In genomic region chr7:146314962-146315361, GRCh38 we compare ENCODE assay signal across 2 cellular contexts.
TF ChIP-seq lines count a peak whose summit lies in the region.

No MANE protein-coding gene starts in this region.

TF ChIP-seq in GM23338, 12 proteins besides CTCF, POLR2A, EP300 and RAD21:
- TF ChIP-seq REST (IDR thresholded peaks at IDR 0.05; ENCODE audit: unreplicated experiment), result no peak
- TF ChIP-seq CREB1 (CRISPR knock-in tag; IDR thresholded peaks at IDR 0.05; ENCODE audit: low read depth), result no peak
TF ChIP-seq in GM23338: peak in this region for 0.

TF ChIP-seq in H1, 55 proteins besides CTCF, POLR2A, EP300 and RAD21 (continued from another document):
- TF ChIP-seq BACH1 (IDR thresholded peaks at IDR 0.05; ENCODE audit: low read length) (no peak), EGR1 (IDR thresholded peaks at IDR 0.05; ENCODE audit: borderline replicate concordance, low read depth, low read length) (no peak), RNF2 (IDR thresholded peaks at IDR 0.05; ENCODE audit: borderline replicate concordance, low read depth, low read length, missing control alignments, poor library complexity, severe bottlenecking) (no peak), TAF7 (optimal IDR thresholded peaks at IDR 0.05; ENCODE audit: borderline replicate concordance, low read depth, low read length) (no peak), RBBP5 (IDR thresholded peaks at IDR 0.05; ENCODE audit: borderline replicate concordance, low read depth, low read length) (no peak), FOSL1 (IDR thresholded peaks at IDR 0.05; ENCODE audit: insufficient read depth, low read depth, low read length) (no peak), YY1 (IDR thresholded peaks at IDR 0.05; ENCODE audit: low read depth, low read length) (no peak), CBX5 (IDR thresholded peaks at IDR 0.05; ENCODE audit: low read depth, low read length) (no peak), HDAC2 (IDR thresholded peaks at IDR 0.05; ENCODE audit: borderline replicate concordance in 1 of 2, low read depth in 2 of 2, low read length in 2 of 2) (no peak), PHF8 (conservative IDR thresholded peaks at IDR 0.05; ENCODE audit: low read depth, low read length) (no peak), TAF1 (IDR thresholded peaks at IDR 0.05; ENCODE audit: low read depth, low read length) (no peak), USF2 (IDR thresholded peaks at IDR 0.05; ENCODE audit: low read length) (no peak), SP4 (IDR thresholded peaks at IDR 0.05; ENCODE audit: low read length) (no peak)
